ENCODE assay signal across 1 cellular context in the genomic region with DNA sequence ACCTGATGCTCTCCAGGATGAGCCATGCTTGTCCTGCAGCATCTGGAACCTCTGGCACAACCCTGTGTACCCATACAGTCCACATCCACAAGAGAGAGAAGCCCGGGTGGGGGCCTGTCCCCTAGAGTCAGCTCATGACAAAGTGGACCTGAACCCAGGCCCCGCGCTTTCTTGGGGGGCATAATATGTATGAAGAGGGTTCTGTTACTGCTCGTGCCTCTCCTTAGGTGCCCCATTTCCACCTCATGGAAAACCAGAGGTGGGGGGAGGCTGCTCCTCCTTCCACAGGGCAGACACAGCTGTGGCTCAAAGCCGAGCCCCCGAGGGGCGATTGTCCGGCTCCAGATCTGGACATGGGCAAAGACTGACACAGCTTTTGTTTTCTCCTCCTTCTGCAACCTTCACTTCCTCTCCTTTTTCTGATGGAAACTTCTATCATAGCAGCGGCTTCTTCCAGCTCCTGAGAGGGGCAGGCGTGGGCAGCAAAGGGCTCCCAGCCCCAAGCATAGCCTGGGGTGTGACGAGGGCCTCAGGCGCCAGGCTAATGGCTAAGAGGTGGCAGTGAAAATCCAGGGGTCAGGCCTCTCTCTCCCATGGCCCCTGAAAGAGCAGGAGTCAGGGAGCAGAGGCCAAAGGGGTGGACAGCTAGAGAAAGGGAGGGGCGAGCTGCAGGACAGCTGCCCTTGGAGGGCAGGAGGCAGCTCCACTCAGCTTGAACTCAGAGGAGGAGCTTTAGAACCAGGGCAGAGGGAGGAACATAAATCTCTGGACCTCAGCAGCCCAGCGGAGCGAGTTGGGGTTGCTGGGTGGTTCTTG.
TF ChIP-seq lines count a peak whose summit lies in the region.

No MANE protein-coding gene starts in this region.

TF ChIP-seq in GM23338, 12 proteins besides CTCF, POLR2A, EP300 and RAD21:
- no peak for TF ChIP-seq ZNF331 (CRISPR knock-in tag; IDR thresholded peaks at IDR 0.05; ENCODE audit: low read depth)
- TF ChIP-seq, protein P1, sequence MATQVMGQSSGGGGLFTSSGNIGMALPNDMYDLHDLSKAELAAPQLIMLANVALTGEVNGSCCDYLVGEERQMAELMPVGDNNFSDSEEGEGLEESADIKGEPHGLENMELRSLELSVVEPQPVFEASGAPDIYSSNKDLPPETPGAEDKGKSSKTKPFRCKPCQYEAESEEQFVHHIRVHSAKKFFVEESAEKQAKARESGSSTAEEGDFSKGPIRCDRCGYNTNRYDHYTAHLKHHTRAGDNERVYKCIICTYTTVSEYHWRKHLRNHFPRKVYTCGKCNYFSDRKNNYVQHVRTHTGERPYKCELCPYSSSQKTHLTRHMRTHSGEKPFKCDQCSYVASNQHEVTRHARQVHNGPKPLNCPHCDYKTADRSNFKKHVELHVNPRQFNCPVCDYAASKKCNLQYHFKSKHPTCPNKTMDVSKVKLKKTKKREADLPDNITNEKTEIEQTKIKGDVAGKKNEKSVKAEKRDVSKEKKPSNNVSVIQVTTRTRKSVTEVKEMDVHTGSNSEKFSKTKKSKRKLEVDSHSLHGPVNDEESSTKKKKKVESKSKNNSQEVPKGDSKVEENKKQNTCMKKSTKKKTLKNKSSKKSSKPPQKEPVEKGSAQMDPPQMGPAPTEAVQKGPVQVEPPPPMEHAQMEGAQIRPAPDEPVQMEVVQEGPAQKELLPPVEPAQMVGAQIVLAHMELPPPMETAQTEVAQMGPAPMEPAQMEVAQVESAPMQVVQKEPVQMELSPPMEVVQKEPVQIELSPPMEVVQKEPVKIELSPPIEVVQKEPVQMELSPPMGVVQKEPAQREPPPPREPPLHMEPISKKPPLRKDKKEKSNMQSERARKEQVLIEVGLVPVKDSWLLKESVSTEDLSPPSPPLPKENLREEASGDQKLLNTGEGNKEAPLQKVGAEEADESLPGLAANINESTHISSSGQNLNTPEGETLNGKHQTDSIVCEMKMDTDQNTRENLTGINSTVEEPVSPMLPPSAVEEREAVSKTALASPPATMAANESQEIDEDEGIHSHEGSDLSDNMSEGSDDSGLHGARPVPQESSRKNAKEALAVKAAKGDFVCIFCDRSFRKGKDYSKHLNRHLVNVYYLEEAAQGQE (IDR thresholded peaks at IDR 0.05; ENCODE audit: unreplicated experiment), result no peak
- TF ChIP-seq EZH2phosphoT487 (IDR thresholded peaks at IDR 0.05; ENCODE audit: unreplicated experiment), result no peak
- no peak for TF ChIP-seq EZH2 (IDR thresholded peaks at IDR 0.05; ENCODE audit: low read depth, unreplicated experiment)
- TF ChIP-seq ZNF114 (CRISPR knock-in tag; IDR thresholded peaks at IDR 0.05), result no peak
- no peak for TF ChIP-seq STAT1 (IDR thresholded peaks at IDR 0.05; ENCODE audit: unreplicated experiment)
- TF ChIP-seq ETS1 (IDR thresholded peaks at IDR 0.05), result no peak
- TF ChIP-seq NANOG (IDR thresholded peaks at IDR 0.05; ENCODE audit: borderline replicate concordance), result no peak
- no peak for TF ChIP-seq ZNF462 (CRISPR knock-in tag; IDR thresholded peaks at IDR 0.05)
- no peak for TF ChIP-seq JUNB (IDR thresholded peaks at IDR 0.05; ENCODE audit: unreplicated experiment)
- no peak for TF ChIP-seq CREB1 (CRISPR knock-in tag; IDR thresholded peaks at IDR 0.05; ENCODE audit: low read depth)
- TF ChIP-seq POLR2AphosphoS5 (IDR thresholded peaks at IDR 0.05; ENCODE audit: low read depth), result no peak
